ENCODE assay signal across 22 cellular contexts in the genomic region with DNA sequence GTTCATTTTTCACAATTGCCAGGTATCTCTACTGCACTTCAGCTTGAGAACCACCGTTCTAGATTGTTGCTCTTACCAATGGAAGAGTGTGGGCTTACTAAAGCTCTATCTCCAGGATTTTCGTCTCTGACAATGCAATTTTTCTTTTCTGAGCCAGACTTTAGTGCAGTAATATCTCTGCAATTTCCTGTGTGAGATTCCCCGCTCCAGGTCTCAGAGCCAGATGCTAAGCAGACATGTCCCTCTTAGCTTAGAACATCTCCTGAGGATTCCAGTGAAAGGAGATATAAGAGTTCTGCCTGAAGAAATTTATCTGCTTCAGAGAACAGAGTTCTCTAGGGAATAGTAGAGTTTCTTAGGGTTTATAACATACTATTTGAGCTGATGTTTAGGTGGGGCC.
"Had no signal": no experiment of that assay in that cellular context is flagged by ENCODE, and none has a peak within 500 bp of the region (broad histone marks: within the 10 kb centered on the region; RNA-seq: fewer than 3 reads in every experiment).

No MANE protein-coding gene starts in this region.

- H3K27ac Mint-ChIP-seq: activated CD8-positive, alpha-beta T cell treated with anti-CD3 and anti-CD28 coated beads for 36 hours; activated naive CD8-positive, alpha-beta T cell treated with anti-CD3 and anti-CD28 coated beads, Interleukin-2, amount 10 ng/mL, durations not matched to agents 7 days and 5 days; activated T-helper 2 cell treated with anti-CD3 and anti-CD28 coated beads, Interferon-gamma antibody, Interleukin-2, Interleukin-4, amounts not matched to agents 10 μg/mL and 5 μg/mL and 100 μg/mL, durations not matched to agents 14 hours and 24 hours and 36 hours; brain; dendritic cell treated with granulocyte-macrophage colony-stimulating factor and Interleukin-4, amounts not matched to agents 40 ng/mL and 50 ng/mL, for 4 days; nephron had no signal

- H3K9me3 Mint-ChIP-seq: activated CD8-positive, alpha-beta T cell treated with anti-CD3 and anti-CD28 coated beads for 36 hours; activated naive CD8-positive, alpha-beta T cell treated with anti-CD3 and anti-CD28 coated beads, Interleukin-2, amount 10 ng/mL, durations not matched to agents 7 days and 5 days; activated T-helper 2 cell treated with anti-CD3 and anti-CD28 coated beads, Interferon-gamma antibody, Interleukin-2, Interleukin-4, amounts not matched to agents 10 μg/mL and 5 μg/mL and 100 μg/mL, durations not matched to agents 14 hours and 24 hours and 36 hours; brain; dendritic cell treated with granulocyte-macrophage colony-stimulating factor and Interleukin-4, amounts not matched to agents 40 ng/mL and 50 ng/mL, for 4 days; nephron had no signal

- H3K4me3 ChIP-seq: esophagus squamous epithelium, hepatocyte, lower lobe of right lung, thyroid gland had no signal

- H3K27me3 Mint-ChIP-seq: activated CD8-positive, alpha-beta T cell treated with anti-CD3 and anti-CD28 coated beads for 36 hours; activated naive CD8-positive, alpha-beta T cell treated with anti-CD3 and anti-CD28 coated beads, Interleukin-2, amount 10 ng/mL, durations not matched to agents 7 days and 5 days; dendritic cell treated with granulocyte-macrophage colony-stimulating factor and Interleukin-4, amounts not matched to agents 40 ng/mL and 50 ng/mL, for 4 days had no signal

- H3K4me1 Mint-ChIP-seq: activated naive CD8-positive, alpha-beta T cell treated with anti-CD3 and anti-CD28 coated beads, Interleukin-2, amount 10 ng/mL, durations not matched to agents 7 days and 5 days had no signal

- H3K9me3 ChIP-seq: esophagus squamous epithelium, lower lobe of right lung, thyroid gland had no signal

- H3K4me1 ChIP-seq: esophagus squamous epithelium, foreskin keratinocyte, lower lobe of right lung, thyroid gland had no signal

- H2AFZ ChIP-seq: hepatocyte had no signal

- H3K27ac ChIP-seq: esophagus squamous epithelium, foreskin keratinocyte, hepatocyte, lower lobe of right lung, thyroid gland had no signal

- H3K4me3 Mint-ChIP-seq: activated CD8-positive, alpha-beta T cell treated with anti-CD3 and anti-CD28 coated beads for 36 hours; activated naive CD8-positive, alpha-beta T cell treated with anti-CD3 and anti-CD28 coated beads, Interleukin-2, amount 10 ng/mL, durations not matched to agents 7 days and 5 days; brain; dendritic cell treated with granulocyte-macrophage colony-stimulating factor and Interleukin-4, amounts not matched to agents 40 ng/mL and 50 ng/mL, for 4 days; nephron had no signal

- DNase-seq: activated CD4-positive, alpha-beta T cell treated with anti-CD3 and anti-CD28 coated beads for 48 hours; activated CD4-positive, CD25-positive, alpha-beta regulatory T cell; activated CD8-positive, alpha-beta T cell treated with anti-CD3 and anti-CD28 coated beads for 36 hours; activated naive CD4-positive, alpha-beta T cell treated with Interleukin-2 at 50 U/mL for 16 hours; activated naive CD8-positive, alpha-beta T cell treated with anti-CD3 and anti-CD28 coated beads, Interleukin-2, amount 10 ng/mL, durations not matched to agents 7 days and 5 days; activated T-cell treated with anti-CD3 and anti-CD28 coated beads, Interleukin-2, amount 50 U/mL, for 1 hour; cerebellar nuclear complex; effector memory CD4-positive, alpha-beta T cell; esophagus squamous epithelium; foreskin keratinocyte; lower lobe of right lung; occipital lobe; posterior cingulate gyrus; stimulated activated CD4-positive, alpha-beta T cell treated with anti-CD3 and anti-CD28 coated beads, Interleukin-1b, Interleukin-23, amount 100 ng/mL, for 48 hours; stimulated activated CD8-positive, alpha-beta memory T cell treated with anti-CD3 and anti-CD28 coated beads, Interleukin-4, amount 100 ng/mL, for 48 hours; stimulated activated naive CD4-positive, alpha-beta T cell treated with Interleukin-2 at 50 U/mL for 16 hours; thyroid gland had no signal

- ATAC-seq: activated CD8-positive, alpha-beta T cell treated with anti-CD3 and anti-CD28 coated beads for 36 hours; foreskin keratinocyte; lower lobe of right lung had no signal

- H3K4me2 ChIP-seq: hepatocyte had no signal

- H3K27me3 ChIP-seq: esophagus squamous epithelium, foreskin keratinocyte, hepatocyte, thyroid gland had no signal
